Comparison of ENCODE assay signal across 1 cellular context in genomic region chr6:157323114-157323923, GRCh38.
A peak's percentile ranks its signal among the peaks of the same experiment; 100 is the strongest.
TF ChIP-seq lines count a peak whose summit lies in the region.

Gene TMEM242, minus strand, starts transcription at chr6:157323519. Its CDS starts 20 bp downstream, at chr6:157323499.

TF ChIP-seq in SK-N-SH, 30 proteins besides CTCF, POLR2A, EP300 and RAD21 (continued from another document):
- TF ChIP-seq REST (IDR thresholded peaks at IDR 0.05; ENCODE audit: low read depth, low read length) (peak; percentile 83), NFIC (IDR thresholded peaks at IDR 0.05; ENCODE audit: borderline replicate concordance) (peak; percentile 33; the same call in 1 of the 2 replicates), ELF1 (IDR thresholded peaks at IDR 0.05) (peak; percentile 65; the same call in 1 of the 2 replicates), MXI1 (IDR thresholded peaks at IDR 0.05; ENCODE audit: low read depth, low read length) (peak; percentile 28; the same call in 1 of the 2 replicates), TEAD4 (IDR thresholded peaks at IDR 0.05; ENCODE audit: borderline replicate concordance, insufficient read depth) (0 out of 2 replicates have a peak, but pooled peaks have one; percentile 53), SIN3A (IDR thresholded peaks at IDR 0.05; ENCODE audit: borderline replicate concordance, low read depth, low read length) (peak; percentile 96), RCOR1 (IDR thresholded peaks at IDR 0.05; ENCODE audit: low read length) (0 out of 2 replicates have a peak, but pooled peaks have one; percentile 53), FOXJ3 (CRISPR knock-in tag; IDR thresholded peaks at IDR 0.05) (no peak), RXRA (IDR thresholded peaks at IDR 0.05; ENCODE audit: borderline replicate concordance, low read depth) (no peak), TAF1 (IDR thresholded peaks at IDR 0.05; ENCODE audit: borderline replicate concordance, low read depth, low read length) (peak; percentile 98), SMC3 (IDR thresholded peaks at IDR 0.05; ENCODE audit: low read depth, low read length) (0 out of 2 replicates have a peak, but pooled peaks have one; percentile 0), JUND (IDR thresholded peaks at IDR 0.05) (peak; percentile 5; the same call in 1 of the 2 replicates)
